1 cellular context compared by ENCODE assay signal in the genomic region with DNA sequence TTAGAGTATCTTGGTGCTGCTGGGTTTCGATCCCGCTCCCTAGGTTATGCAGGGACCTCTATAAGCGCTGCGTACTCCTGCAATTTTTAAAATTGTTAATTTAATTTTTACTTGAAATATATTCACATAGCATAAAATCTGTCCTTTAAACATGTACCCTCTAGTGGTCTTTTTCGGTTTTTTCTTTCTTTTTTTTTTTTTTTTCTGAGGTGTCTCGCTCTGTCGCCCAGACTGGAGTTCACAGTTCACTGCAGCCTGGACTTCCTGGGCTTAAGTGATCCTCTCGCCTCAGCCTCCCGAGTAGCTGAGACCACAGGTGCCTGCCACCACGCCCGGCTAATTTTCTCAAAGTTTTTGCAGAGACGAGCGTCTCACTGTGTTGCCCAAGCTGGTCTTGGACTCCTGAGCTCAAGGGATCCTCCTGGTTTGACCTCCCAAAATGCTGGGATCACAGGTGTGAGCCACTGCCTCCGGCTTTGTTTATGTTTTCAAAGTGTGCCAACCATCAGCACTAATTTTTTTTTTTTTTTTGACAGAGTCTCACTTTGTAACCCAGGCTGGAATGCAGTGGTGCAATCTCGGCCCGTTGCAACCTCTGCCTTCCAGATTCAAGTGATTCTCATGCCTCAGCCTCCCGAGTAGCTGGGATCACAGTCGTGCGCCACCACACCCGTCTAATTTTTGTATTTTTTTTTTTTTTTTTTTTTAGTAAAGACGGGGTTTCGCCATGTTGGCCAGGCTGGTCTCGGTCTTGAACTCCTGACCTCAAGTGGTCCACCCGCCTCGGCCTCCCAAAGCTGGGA.
TF ChIP-seq lines count a peak whose summit lies in the region.

No MANE protein-coding gene starts in this region.

TF ChIP-seq in GM12878, 131 proteins besides CTCF, POLR2A, EP300 and RAD21 (continued from another document and continues in another):
- TF ChIP-seq, protein P1, sequence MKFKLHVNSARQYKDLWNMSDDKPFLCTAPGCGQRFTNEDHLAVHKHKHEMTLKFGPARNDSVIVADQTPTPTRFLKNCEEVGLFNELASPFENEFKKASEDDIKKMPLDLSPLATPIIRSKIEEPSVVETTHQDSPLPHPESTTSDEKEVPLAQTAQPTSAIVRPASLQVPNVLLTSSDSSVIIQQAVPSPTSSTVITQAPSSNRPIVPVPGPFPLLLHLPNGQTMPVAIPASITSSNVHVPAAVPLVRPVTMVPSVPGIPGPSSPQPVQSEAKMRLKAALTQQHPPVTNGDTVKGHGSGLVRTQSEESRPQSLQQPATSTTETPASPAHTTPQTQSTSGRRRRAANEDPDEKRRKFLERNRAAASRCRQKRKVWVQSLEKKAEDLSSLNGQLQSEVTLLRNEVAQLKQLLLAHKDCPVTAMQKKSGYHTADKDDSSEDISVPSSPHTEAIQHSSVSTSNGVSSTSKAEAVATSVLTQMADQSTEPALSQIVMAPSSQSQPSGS (IDR thresholded peaks at IDR 0.05; ENCODE audit: low read length): 0 out of 2 replicates have a peak, but pooled peaks have one; percentile 46
- TF ChIP-seq EGR1 (IDR thresholded peaks at IDR 0.05; ENCODE audit: borderline replicate concordance in 1 of 2, low read depth in 2 of 2, low read length in 2 of 2) (no peak), PML (IDR thresholded peaks at IDR 0.05; ENCODE audit: low read length) (peak; percentile 52; the same call in 1 of the 2 replicates), PAX5 (IDR thresholded peaks at IDR 0.05; ENCODE audit: borderline replicate concordance, low read depth, low read length) (no peak), FOXK2 (IDR thresholded peaks at IDR 0.05) (no peak), MTA2 (IDR thresholded peaks at IDR 0.05; ENCODE audit: low read depth) (no peak), SIN3A (IDR thresholded peaks at IDR 0.05; ENCODE audit: low read depth, low read length) (no peak), CHD4 (IDR thresholded peaks at IDR 0.05) (no peak), IRF3 (IDR thresholded peaks at IDR 0.05) (no peak), CREB1 (IDR thresholded peaks at IDR 0.05; ENCODE audit: low read depth) (no peak), ETV6 (conservative IDR thresholded peaks at IDR 0.05 in 1 of 2, IDR thresholded peaks at IDR 0.05 in 1 of 2; ENCODE audit: borderline replicate concordance in 1 of 2, low read depth in 1 of 2) (peak in 1 of 2 experiments; percentile 40; a peak in 1 of 4 replicates), ZNF687 (IDR thresholded peaks at IDR 0.05) (no peak), SKIL (IDR thresholded peaks at IDR 0.05; ENCODE audit: low read depth, poor library complexity, severe bottlenecking) (peak; percentile 76), ZNF592 (IDR thresholded peaks at IDR 0.05) (no peak), LARP7 (IDR thresholded peaks at IDR 0.05) (no peak), RUNX3 (IDR thresholded peaks at IDR 0.05; ENCODE audit: low read length) (peak; percentile 50; the same call in 1 of the 2 replicates), SMAD1 (IDR thresholded peaks at IDR 0.05; ENCODE audit: low read depth, partially characterized antibody) (no peak), PRDM15 (CRISPR knock-in tag; IDR thresholded peaks at IDR 0.05) (no peak), ZNF384 (IDR thresholded peaks at IDR 0.05; ENCODE audit: borderline replicate concordance, low read depth, low read length) (peak; percentile 91), TCF7 (IDR thresholded peaks at IDR 0.05; ENCODE audit: borderline replicate concordance) (no peak), IKZF1 (conservative IDR thresholded peaks at IDR 0.05) (no peak), RELB (IDR thresholded peaks at IDR 0.05; ENCODE audit: low read depth) (peak; percentile 63)
- TF ChIP-seq, protein P2, sequence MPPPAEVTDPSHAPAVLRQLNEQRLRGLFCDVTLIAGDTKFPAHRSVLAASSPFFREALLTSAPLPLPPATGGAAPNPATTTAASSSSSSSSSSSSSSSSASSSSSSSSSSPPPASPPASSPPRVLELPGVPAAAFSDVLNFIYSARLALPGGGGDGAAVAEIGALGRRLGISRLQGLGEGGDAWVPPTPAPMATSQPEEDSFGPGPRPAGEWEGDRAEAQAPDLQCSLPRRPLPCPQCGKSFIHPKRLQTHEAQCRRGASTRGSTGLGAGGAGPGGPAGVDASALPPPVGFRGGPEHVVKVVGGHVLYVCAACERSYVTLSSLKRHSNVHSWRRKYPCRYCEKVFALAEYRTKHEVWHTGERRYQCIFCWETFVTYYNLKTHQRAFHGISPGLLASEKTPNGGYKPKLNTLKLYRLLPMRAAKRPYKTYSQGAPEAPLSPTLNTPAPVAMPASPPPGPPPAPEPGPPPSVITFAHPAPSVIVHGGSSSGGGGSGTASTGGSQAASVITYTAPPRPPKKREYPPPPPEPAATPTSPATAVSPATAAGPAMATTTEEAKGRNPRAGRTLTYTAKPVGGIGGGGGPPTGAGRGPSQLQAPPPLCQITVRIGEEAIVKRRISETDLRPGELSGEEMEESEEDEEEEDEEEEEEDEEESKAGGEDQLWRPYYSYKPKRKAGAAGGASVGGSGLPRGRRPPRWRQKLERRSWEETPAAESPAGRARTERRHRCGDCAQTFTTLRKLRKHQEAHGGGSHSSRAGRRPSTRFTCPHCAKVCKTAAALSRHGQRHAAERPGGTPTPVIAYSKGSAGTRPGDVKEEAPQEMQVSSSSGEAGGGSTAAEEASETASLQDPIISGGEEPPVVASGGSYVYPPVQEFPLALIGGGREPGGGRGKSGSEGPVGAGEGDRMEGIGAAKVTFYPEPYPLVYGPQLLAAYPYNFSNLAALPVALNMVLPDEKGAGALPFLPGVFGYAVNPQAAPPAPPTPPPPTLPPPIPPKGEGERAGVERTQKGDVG (CRISPR knock-in tag; IDR thresholded peaks at IDR 0.05): no peak
- TF ChIP-seq, protein P3, sequence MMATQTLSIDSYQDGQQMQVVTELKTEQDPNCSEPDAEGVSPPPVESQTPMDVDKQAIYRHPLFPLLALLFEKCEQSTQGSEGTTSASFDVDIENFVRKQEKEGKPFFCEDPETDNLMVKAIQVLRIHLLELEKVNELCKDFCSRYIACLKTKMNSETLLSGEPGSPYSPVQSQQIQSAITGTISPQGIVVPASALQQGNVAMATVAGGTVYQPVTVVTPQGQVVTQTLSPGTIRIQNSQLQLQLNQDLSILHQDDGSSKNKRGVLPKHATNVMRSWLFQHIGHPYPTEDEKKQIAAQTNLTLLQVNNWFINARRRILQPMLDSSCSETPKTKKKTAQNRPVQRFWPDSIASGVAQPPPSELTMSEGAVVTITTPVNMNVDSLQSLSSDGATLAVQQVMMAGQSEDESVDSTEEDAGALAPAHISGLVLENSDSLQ (IDR thresholded peaks at IDR 0.05): peak; percentile 20; the same call in 1 of the 2 replicates
